In the genomic region with DNA sequence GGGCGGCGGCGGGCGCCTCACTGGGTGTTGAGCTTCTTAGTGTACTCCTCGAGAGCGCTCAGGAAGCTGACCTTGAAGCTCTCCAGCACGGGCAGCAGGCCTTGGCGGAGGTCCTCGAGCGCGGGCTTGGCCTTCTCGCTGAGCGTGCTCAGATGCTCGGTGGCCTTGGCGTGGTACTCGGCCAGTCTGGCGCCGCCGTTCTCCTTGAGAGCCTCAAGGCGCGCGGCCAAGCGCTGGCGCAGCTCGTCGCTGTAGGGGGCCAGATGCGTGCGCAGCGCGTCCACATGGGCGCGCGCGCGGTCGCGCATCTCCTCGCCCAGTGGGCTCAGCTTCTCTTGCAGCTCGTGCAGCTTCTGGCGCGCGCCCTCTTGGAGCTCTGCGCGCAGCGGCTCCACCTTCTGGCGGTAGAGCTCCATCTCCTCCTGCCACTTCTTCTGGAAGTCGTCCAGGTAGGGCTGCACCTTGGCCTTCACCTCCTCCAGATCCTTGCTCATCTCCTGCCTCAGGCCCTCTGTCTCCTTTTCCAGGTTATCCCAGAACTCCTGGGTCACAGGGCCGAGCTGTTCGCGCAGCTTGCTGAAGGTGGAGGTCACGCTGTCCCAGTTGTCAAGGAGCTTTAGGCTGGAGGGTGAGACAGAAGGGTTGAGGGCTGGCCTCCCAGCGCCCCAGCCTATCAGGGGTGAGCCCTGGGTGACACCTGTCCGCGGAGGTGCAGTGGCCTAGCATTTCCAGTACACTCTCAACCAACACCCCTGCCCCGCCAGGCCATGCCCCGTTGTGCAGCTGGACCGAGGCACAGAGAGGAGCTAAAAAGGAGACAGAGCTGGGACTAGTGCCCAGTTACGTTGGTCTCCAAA, we compare ENCODE assay signal across 1 cellular context.
TF ChIP-seq lines count a peak whose summit lies in the region.

No MANE protein-coding gene starts in this region.

TF ChIP-seq in endothelial cell of umbilical vein, 7 proteins besides CTCF, POLR2A, EP300 and RAD21:
- TF ChIP-seq EZH2 (IDR thresholded peaks at IDR 0.05; ENCODE audit: borderline replicate concordance, low read depth, low read length, severe bottlenecking) (no peak), JUN (IDR thresholded peaks at IDR 0.05; ENCODE audit: borderline replicate concordance, insufficient read depth, insufficient read length, low read depth) (no peak), POLR2AphosphoS5 (IDR thresholded peaks at IDR 0.05; ENCODE audit: insufficient read depth, low read depth, low read length) (peak; percentile 68), GATA2 (IDR thresholded peaks at IDR 0.05; ENCODE audit: insufficient read depth, insufficient read length, low read depth, low read length) (no peak), FOS (IDR thresholded peaks at IDR 0.05; ENCODE audit: borderline replicate concordance, insufficient read depth, low read length) (no peak)
- TF ChIP-seq, protein P1, sequence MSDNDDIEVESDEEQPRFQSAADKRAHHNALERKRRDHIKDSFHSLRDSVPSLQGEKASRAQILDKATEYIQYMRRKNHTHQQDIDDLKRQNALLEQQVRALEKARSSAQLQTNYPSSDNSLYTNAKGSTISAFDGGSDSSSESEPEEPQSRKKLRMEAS (IDR thresholded peaks at IDR 0.05; ENCODE audit: insufficient read depth, insufficient read length) = peak; percentile 37
